In the genomic region with DNA sequence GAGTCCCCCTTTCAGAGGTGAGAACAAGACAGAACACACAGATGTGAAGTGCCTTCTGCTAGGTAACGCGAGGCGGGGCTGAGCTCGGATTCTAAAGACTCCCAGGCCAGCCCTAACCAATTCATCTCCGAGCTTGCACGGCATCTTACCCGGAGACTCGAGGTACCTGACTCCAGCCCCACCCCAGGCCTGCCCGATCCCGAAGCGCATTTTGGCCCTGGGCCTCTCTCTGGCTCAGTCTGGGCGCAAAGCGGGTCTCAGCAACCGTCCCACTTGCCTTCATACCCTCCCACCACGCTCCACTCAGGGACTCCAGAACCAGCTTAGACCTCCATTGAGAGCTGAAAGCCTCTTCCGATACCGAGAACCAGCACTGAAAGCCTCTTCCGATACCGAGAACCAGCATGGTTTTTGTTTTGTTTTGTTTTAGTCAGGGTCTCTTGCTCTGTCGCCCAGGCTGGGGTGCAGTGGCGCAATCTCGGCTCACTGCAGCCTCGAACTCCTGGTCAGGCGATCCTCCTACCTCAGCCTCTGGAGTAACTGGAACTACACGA, we compare ENCODE assay signal across 8 cellular contexts. TPM values are rescaled to one million over a fixed set of nuclear protein-coding genes. Genes with fewer than 3 reads are reported as not detected.
DNase-seq lines count a peak whose midpoint lies in the region; ATAC-seq and TF ChIP-seq lines count a peak whose summit lies in the region.

No MANE protein-coding gene starts in this region.

- no peaks in the 10 kb centered on the region for H3K9me3 ChIP-seq in ovary
- no peaks in the 10 kb centered on the region for H3K9me3 ChIP-seq in upper lobe of left lung

- peaks cover 22% of the 10 kb centered on the region for H3K4me1 Mint-ChIP-seq in activated T-helper 2 cell treated with anti-CD3 and anti-CD28 coated beads, Interferon-gamma antibody, Interleukin-2, Interleukin-4, amounts not matched to agents 10 μg/mL and 5 μg/mL and 100 μg/mL, durations not matched to agents 14 hours and 24 hours and 36 hours (ENCODE audit: low read depth)

- H3K27ac ChIP-seq in foreskin keratinocyte (peak overlapping the region; percentile 67), ovary (peak overlapping the region; percentile 85 to 97), upper lobe of left lung (peak overlapping the region; percentile 89 to 98 (median 96))

- no peaks in the 10 kb centered on the region for H3K9me3 Mint-ChIP-seq in activated T-helper 2 cell treated with anti-CD3 and anti-CD28 coated beads, Interferon-gamma antibody, Interleukin-2, Interleukin-4, amounts not matched to agents 10 μg/mL and 5 μg/mL and 100 μg/mL, durations not matched to agents 14 hours and 24 hours and 36 hours

- WGBS in ovary, 3 donors: 1 to 3% (median 1%) methylated on average over 25 of the region's 25 CpGs
- 1 to 4% methylated on average over 25 of the region's 25 CpGs for WGBS in upper lobe of left lung, 2 donors

- peak; percentile 72 for DNase-seq in COR-L47 (lab: John Stamatoyannopoulos, UW)
- DNase-seq in HT-29 (ENCODE audit: low spot score): peak; percentile 92
- peak; percentile 65 for DNase-seq in activated T-helper 2 cell treated with anti-CD3 and anti-CD28 coated beads, Interferon-gamma antibody, Interleukin-2, Interleukin-4, amounts not matched to agents 10 μg/mL and 5 μg/mL and 100 μg/mL, durations not matched to agents 14 hours and 24 hours and 36 hours (ENCODE audit: low spot score)
- peak; percentile 63 to 84 for DNase-seq in foreskin keratinocyte
- DNase-seq in ovary: peak; percentile 39 to 62 (median 44)
- DNase-seq in upper lobe of left lung: peak in 1 of 2 donors; percentile 86

- TF ChIP-seq EP300 in ovary (IDR thresholded peaks at IDR 0.05): no peak
- TF ChIP-seq EP300 in upper lobe of left lung (IDR thresholded peaks at IDR 0.05): no peak

- H3K4me1 ChIP-seq in foreskin keratinocyte: peaks cover 3% of the 10 kb centered on the region
- peaks cover 6% of the 10 kb centered on the region for H3K4me1 ChIP-seq in ovary (ENCODE audit: insufficient read depth)
- peaks cover 15 to 48% (median 24%) of the 10 kb centered on the region in 4 donors for H3K4me1 ChIP-seq in upper lobe of left lung

- H3K36me3 ChIP-seq in ovary: no peaks in the 10 kb centered on the region
- H3K36me3 ChIP-seq in upper lobe of left lung: peaks cover 0 to 22% (median 3%) of the 10 kb centered on the region in 4 donors

- ATAC-seq in GM19467 (IDR thresholded peaks at IDR 0.05; ENCODE audit: unreplicated experiment): peak; percentile 43
- ATAC-seq in foreskin keratinocyte: peak; percentile 85
- peak; percentile 55 to 94 for ATAC-seq in upper lobe of left lung (ENCODE audit: low FRiP score in 2 of 2)

- H3K4me3 ChIP-seq in ovary (peak overlapping the region; percentile 82), upper lobe of left lung (peak overlapping the region; percentile 60 to 77 (median 63))

- H3K27me3 Mint-ChIP-seq in activated T-helper 2 cell treated with anti-CD3 and anti-CD28 coated beads, Interferon-gamma antibody, Interleukin-2, Interleukin-4, amounts not matched to agents 10 μg/mL and 5 μg/mL and 100 μg/mL, durations not matched to agents 14 hours and 24 hours and 36 hours (ENCODE audit: low read depth): no peaks in the 10 kb centered on the region

- H3K27ac Mint-ChIP-seq in activated T-helper 2 cell treated with anti-CD3 and anti-CD28 coated beads, Interferon-gamma antibody, Interleukin-2, Interleukin-4, amounts not matched to agents 10 μg/mL and 5 μg/mL and 100 μg/mL, durations not matched to agents 14 hours and 24 hours and 36 hours: peak overlapping the region; percentile 96

- H3K36me3 Mint-ChIP-seq in activated T-helper 2 cell treated with anti-CD3 and anti-CD28 coated beads, Interferon-gamma antibody, Interleukin-2, Interleukin-4, amounts not matched to agents 10 μg/mL and 5 μg/mL and 100 μg/mL, durations not matched to agents 14 hours and 24 hours and 36 hours (ENCODE audit: low read depth): peaks cover 18% of the 10 kb centered on the region

- H3K27me3 ChIP-seq in foreskin keratinocyte (no peaks in the 10 kb centered on the region), ovary (no peaks in the 10 kb centered on the region), upper lobe of left lung (no peaks in the 10 kb centered on the region)

- H3K4me3 Mint-ChIP-seq in activated T-helper 2 cell treated with anti-CD3 and anti-CD28 coated beads, Interferon-gamma antibody, Interleukin-2, Interleukin-4, amounts not matched to agents 10 μg/mL and 5 μg/mL and 100 μg/mL, durations not matched to agents 14 hours and 24 hours and 36 hours (ENCODE audit: low read depth): peak overlapping the region; percentile 99

- TF ChIP-seq POLR2A in ovary (IDR thresholded peaks at IDR 0.05) (no peak), upper lobe of left lung (IDR thresholded peaks at IDR 0.05) (no peak)

- intact Hi-C loops in activated T-helper 2 cell treated with anti-CD3 and anti-CD28 coated beads, Interferon-gamma antibody, Interleukin-2, Interleukin-4, amounts not matched to agents 10 μg/mL and 5 μg/mL and 100 μg/mL, durations not matched to agents 14 hours and 24 hours and 36 hours (cut with micrococcal nuclease): loop anchor here (1.0 to 10.0 kb wide), 6 partner anchors 153 to 521 kb away; a partner anchor contains a TSS
- intact Hi-C loops in ovary (cut with DNase I): no loop called here

- TF ChIP-seq CTCF in foreskin keratinocyte (conservative IDR thresholded peaks at IDR 0.05): no peak
- no peak for TF ChIP-seq CTCF in ovary (IDR thresholded peaks at IDR 0.05)
- no peak for TF ChIP-seq CTCF in upper lobe of left lung (IDR thresholded peaks at IDR 0.05)

TF ChIP-seq in PFSK-1, 5 proteins besides CTCF, POLR2A, EP300 and RAD21:
- 0 out of 2 replicates have a peak, but pooled peaks have one; percentile 27 for TF ChIP-seq TAF1 (IDR thresholded peaks at IDR 0.05; ENCODE audit: borderline replicate concordance, insufficient read depth, low read length)
- TF ChIP-seq, protein P1, sequence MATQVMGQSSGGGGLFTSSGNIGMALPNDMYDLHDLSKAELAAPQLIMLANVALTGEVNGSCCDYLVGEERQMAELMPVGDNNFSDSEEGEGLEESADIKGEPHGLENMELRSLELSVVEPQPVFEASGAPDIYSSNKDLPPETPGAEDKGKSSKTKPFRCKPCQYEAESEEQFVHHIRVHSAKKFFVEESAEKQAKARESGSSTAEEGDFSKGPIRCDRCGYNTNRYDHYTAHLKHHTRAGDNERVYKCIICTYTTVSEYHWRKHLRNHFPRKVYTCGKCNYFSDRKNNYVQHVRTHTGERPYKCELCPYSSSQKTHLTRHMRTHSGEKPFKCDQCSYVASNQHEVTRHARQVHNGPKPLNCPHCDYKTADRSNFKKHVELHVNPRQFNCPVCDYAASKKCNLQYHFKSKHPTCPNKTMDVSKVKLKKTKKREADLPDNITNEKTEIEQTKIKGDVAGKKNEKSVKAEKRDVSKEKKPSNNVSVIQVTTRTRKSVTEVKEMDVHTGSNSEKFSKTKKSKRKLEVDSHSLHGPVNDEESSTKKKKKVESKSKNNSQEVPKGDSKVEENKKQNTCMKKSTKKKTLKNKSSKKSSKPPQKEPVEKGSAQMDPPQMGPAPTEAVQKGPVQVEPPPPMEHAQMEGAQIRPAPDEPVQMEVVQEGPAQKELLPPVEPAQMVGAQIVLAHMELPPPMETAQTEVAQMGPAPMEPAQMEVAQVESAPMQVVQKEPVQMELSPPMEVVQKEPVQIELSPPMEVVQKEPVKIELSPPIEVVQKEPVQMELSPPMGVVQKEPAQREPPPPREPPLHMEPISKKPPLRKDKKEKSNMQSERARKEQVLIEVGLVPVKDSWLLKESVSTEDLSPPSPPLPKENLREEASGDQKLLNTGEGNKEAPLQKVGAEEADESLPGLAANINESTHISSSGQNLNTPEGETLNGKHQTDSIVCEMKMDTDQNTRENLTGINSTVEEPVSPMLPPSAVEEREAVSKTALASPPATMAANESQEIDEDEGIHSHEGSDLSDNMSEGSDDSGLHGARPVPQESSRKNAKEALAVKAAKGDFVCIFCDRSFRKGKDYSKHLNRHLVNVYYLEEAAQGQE (IDR thresholded peaks at IDR 0.05; ENCODE audit: insufficient read depth in 1 of 2, low read depth in 2 of 2, low read length in 2 of 2): no peak

RNA-seq across cellular contexts. Expression of a gene that starts 0.7 kb away (rescaled TPM):
- 392 and 436 TPM in 2 replicates for total RNA-seq in HT-29 (2014; rRNA removed; shearing (Covaris generic))
- polyA plus RNA-seq in PFSK-1 (2012; ENCODE audit: insufficient read length, low read depth): 257 TPM
- total RNA-seq in activated T-helper 2 cell treated with anti-CD3 and anti-CD28 coated beads, Interferon-gamma antibody, Interleukin-2, Interleukin-4, amounts not matched to agents 10 μg/mL and 5 μg/mL and 100 μg/mL, durations not matched to agents 14 hours and 24 hours and 36 hours: 104 and 112 TPM in 2 replicates
- total RNA-seq in foreskin keratinocyte (180 and 188 TPM in 2 replicates), ovary (100 to 1,000 TPM in 6 of 7 donors, 10 to 100 TPM in 1; 79.9 to 128 (median 121) TPM), upper lobe of left lung (100 to 1,000 TPM in 5 of 6 donors, 10 to 100 TPM in 1; 77.5 to 156 (median 122) TPM)
- polyA plus RNA-seq in foreskin keratinocyte (297 and 306 TPM in 2 replicates), ovary (100 to 1,000 TPM; 151 to 319 TPM)

RNA-seq across cellular contexts. Expression of a gene that starts 43.0 kb away (rescaled TPM):
- 9.3 and 12.6 TPM in 2 replicates for total RNA-seq in HT-29 (2014; rRNA removed; shearing (Covaris generic))
- 49.5 TPM for polyA plus RNA-seq in PFSK-1 (2012; ENCODE audit: insufficient read length, low read depth)
- 2.4 and 3.3 TPM in 2 replicates for total RNA-seq in activated T-helper 2 cell treated with anti-CD3 and anti-CD28 coated beads, Interferon-gamma antibody, Interleukin-2, Interleukin-4, amounts not matched to agents 10 μg/mL and 5 μg/mL and 100 μg/mL, durations not matched to agents 14 hours and 24 hours and 36 hours
- total RNA-seq in foreskin keratinocyte (3.9 and 4.9 TPM in 2 replicates), ovary (10 to 100 TPM; 27.2 to 66.1 (median 36.0) TPM), upper lobe of left lung (100 to 1,000 TPM in 1 of 6 donors, 10 to 100 TPM in 5; 41.9 to 148 (median 71.8) TPM)
- polyA plus RNA-seq in foreskin keratinocyte (4.8 and 6.2 TPM in 2 replicates), ovary (10 to 100 TPM in 1 of 2 donors, 1 to 10 TPM in 1; 3.4 to 57.2 TPM)
